ENCODE assay signal across 18 cellular contexts in the genomic region with DNA sequence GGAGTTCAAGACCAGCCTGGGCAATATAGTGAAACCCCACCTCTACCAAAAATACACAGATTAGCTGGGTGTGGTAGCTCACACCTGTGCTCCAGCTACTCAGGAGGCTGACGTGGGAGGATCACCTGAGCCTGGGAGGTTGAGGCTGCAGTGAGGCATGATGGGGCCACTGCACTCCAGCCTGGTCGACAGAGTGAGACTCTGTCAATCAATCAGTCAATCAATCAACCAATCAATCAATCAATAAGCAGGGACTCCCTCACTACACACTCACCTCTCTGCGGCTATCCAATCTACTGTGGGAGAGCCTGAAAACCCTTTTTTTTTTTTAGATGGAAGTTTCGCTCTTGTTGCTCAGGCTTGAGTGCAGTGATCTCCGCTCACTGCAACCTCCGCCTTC. TPM values are rescaled to one million over a fixed set of nuclear protein-coding genes. Genes with fewer than 3 reads are reported as not detected.
DNase-seq lines count a peak whose midpoint lies in the region; ATAC-seq, FAIRE-seq and TF ChIP-seq lines count a peak whose summit lies in the region.
"Had no signal": no experiment of that assay in that cellular context is flagged by ENCODE, and none has a peak within 500 bp of the region (broad histone marks: within the 10 kb centered on the region; RNA-seq: fewer than 3 reads in every experiment).

No MANE protein-coding gene starts in this region.

- peaks cover 63% of the 10 kb centered on the region for H4K20me1 ChIP-seq in Loucy (ENCODE audit: insufficient read depth, low read length, poor library complexity, severe bottlenecking)
- H4K20me1 ChIP-seq in H1 (replicated peaks in 1 of 2; ENCODE audit: control insufficient read depth in 1 of 2, insufficient read depth in 2 of 2, low read length in 2 of 2): peaks cover 2 to 7% of the 10 kb centered on the region in 2 experiments

- H3K4me1 ChIP-seq in Loucy (ENCODE audit: insufficient read depth, low read length, poor library complexity, severe bottlenecking) (peaks cover 49% of the 10 kb centered on the region), H1 (replicated peaks in 1 of 4; ENCODE audit: control insufficient read depth in 3 of 4, insufficient read depth in 4 of 4, low read length in 3 of 4) (peaks cover 2 to 11% (median 6%) of the 10 kb centered on the region in 4 experiments; a peak in 6 of 7 replicates), gastrocnemius medialis (peaks cover 56 to 57% of the 10 kb centered on the region in 2 donors)
- H3K4me1 ChIP-seq: uterus had no signal

- POLR2A ChIA-PET in H1 (lab: Charles Lee; ENCODE audit: partially characterized antibody): interaction anchor here (1.0 kb wide), 1 partner anchor 15 kb away, joined by 4 read pairs; no protein-coding TSS in a partner anchor

- no peak overlapping the region for H2BK20ac ChIP-seq in H1 (ENCODE audit: low read length)

- H3K56ac ChIP-seq in H1 (replicated peaks; ENCODE audit: insufficient read length, low read depth, low read length): no peak overlapping the region

- H3K9me3 ChIP-seq in Loucy (ENCODE audit: insufficient read depth, low read depth, low read length): no peaks in the 10 kb centered on the region
- no peaks in the 10 kb centered on the region for H3K9me3 ChIP-seq in H1 (ENCODE audit: insufficient read depth in 2 of 2, low read depth in 1 of 2, low read length in 1 of 2)
- H3K9me3 ChIP-seq in gastrocnemius medialis: no peaks in the 10 kb centered on the region
- H3K9me3 ChIP-seq: uterus had no signal

- peak overlapping the region; percentile 87 for H3K4me2 ChIP-seq in Loucy (ENCODE audit: low read depth, low read length, poor library complexity, severe bottlenecking)
- H3K4me2 ChIP-seq in H1 (ENCODE audit: insufficient read depth in 1 of 2, low read depth in 2 of 2, low read length in 2 of 2): peak overlapping the region in 1 of 2 experiments; percentile 99; a peak in 1 of 4 replicates

- 0 out of 2 replicates have a peak overlapping the region, but pooled peaks have one; percentile 1 for H4K8ac ChIP-seq in H1 (ENCODE audit: extremely low read depth, insufficient read depth, low read length)

- H3K23ac ChIP-seq in H1 (ENCODE audit: insufficient read length): no peak overlapping the region

- H3K36me3 ChIP-seq in Loucy (ENCODE audit: insufficient read depth, low read length): no peaks in the 10 kb centered on the region
- H3K36me3 ChIP-seq in H1 (ENCODE audit: control insufficient read depth in 2 of 4, insufficient read depth in 4 of 4, low read length in 3 of 4): peaks cover 0 to 3% (median 0%) of the 10 kb centered on the region in 4 experiments; a peak in 1 of 8 replicates
- no peaks in the 10 kb centered on the region for H3K36me3 ChIP-seq in gastrocnemius medialis
- H3K36me3 ChIP-seq: uterus had no signal

- 0 out of 2 replicates have a peak, but pooled peaks cover 5% of the 10 kb centered on the region for H3F3A ChIP-seq in Loucy (ENCODE audit: low read depth)

- peaks cover 4% of the 10 kb centered on the region; the same call in 1 of the 2 replicates for H3K79me1 ChIP-seq in H1 (ENCODE audit: low read depth, low read length)

- CTCF ChIA-PET in H1 (lab: Charles Lee; ENCODE audit: partially characterized antibody): interaction anchor here (1.0 to 2.2 kb wide), 3 partner anchors 15 to 33 kb away, joined by 3 to 5 read pairs (median 4); no protein-coding TSS in a partner anchor

- H3K4ac ChIP-seq in H1 (replicated peaks; ENCODE audit: insufficient read length, low read depth, low read length): no peak overlapping the region

- intact Hi-C loops in gastrocnemius medialis (cut with DNase I; ENCODE audit: low total_unique reads): no loop called here

- no peak overlapping the region for H2BK120ac ChIP-seq in H1 (replicated peaks; ENCODE audit: low read depth, low read length)

- H3K4me3 Mint-ChIP-seq in activated T-cell treated with anti-CD3 and anti-CD28 coated beads, Interleukin-2, amount 50 U/mL, for 4 hours: peak overlapping the region; percentile 90

- no peak for FAIRE-seq in H1 (lab: Jason Lieb, UNC)

- no peak overlapping the region for H2BK15ac ChIP-seq in H1 (ENCODE audit: low read length)

- peaks cover 95% of the 10 kb centered on the region for H3K79me2 ChIP-seq in Loucy (ENCODE audit: insufficient read depth, low read length)
- H3K79me2 ChIP-seq in H1 (ENCODE audit: control insufficient read depth in 1 of 2, insufficient read depth in 2 of 2, low read length in 2 of 2): peaks cover 10 to 79% of the 10 kb centered on the region in 2 experiments

- no peak overlapping the region; the same call in 1 of the 2 replicates for H2BK12ac ChIP-seq in H1 (ENCODE audit: low read depth, low read length)

- H3K27ac ChIP-seq in H1 (ENCODE audit: low read depth, low read length): no peak overlapping the region
- peak overlapping the region; percentile 87 to 97 (median 95) for H3K27ac ChIP-seq in gastrocnemius medialis

- peak overlapping the region; percentile 97 for H3K9ac ChIP-seq in Loucy (ENCODE audit: low read depth, low read length, poor library complexity, severe bottlenecking)
- no peak overlapping the region for H3K9ac ChIP-seq in H1 (replicated peaks in 1 of 4; ENCODE audit: extremely low read depth in 1 of 4, low read depth in 3 of 4, low read length in 3 of 4)

- H3K27me3 ChIP-seq in Loucy (ENCODE audit: insufficient read depth, low read length, poor library complexity, severe bottlenecking): no peaks in the 10 kb centered on the region
- H3K27me3 ChIP-seq in H1 (replicated peaks in 1 of 4; ENCODE audit: control insufficient read depth in 3 of 4, extremely low read depth in 1 of 4, insufficient read depth in 3 of 4, low read length in 3 of 4): no peaks in the 10 kb centered on the region
- no peaks in the 10 kb centered on the region for H3K27me3 ChIP-seq in gastrocnemius medialis
- H3K27me3 ChIP-seq: uterus had no signal

- no peak overlapping the region for H2BK5ac ChIP-seq in H1 (ENCODE audit: low read depth, low read length)

- H4K91ac ChIP-seq in H1 (replicated peaks; ENCODE audit: insufficient read length, low read length): no peak overlapping the region

- H3K36me3 Mint-ChIP-seq in activated T-cell treated with anti-CD3 and anti-CD28 coated beads, Interleukin-2, amount 50 U/mL, for 4 hours (ENCODE audit: insufficient read depth): peaks cover 5% of the 10 kb centered on the region

- H2AFZ ChIP-seq in Loucy (ENCODE audit: low read length) (no peak overlapping the region), H1 (ENCODE audit: low read length) (no peak overlapping the region)

- no peak overlapping the region for H2AK5ac ChIP-seq in H1 (ENCODE audit: low read depth, low read length)

- H4K5ac ChIP-seq in H1 (ENCODE audit: insufficient read length, low read depth, low read length): no peak overlapping the region

- no peak overlapping the region for H3K14ac ChIP-seq in H1 (ENCODE audit: insufficient read length)

- H3K4me3 ChIP-seq in Loucy (ENCODE audit: low read length, poor library complexity, severe bottlenecking) (peak overlapping the region; percentile 98), H1 (ENCODE audit: extremely low read depth in 1 of 4, insufficient read depth in 2 of 4, low read depth in 3 of 4, low read length in 4 of 4) (no peak overlapping the region), gastrocnemius medialis (no peak overlapping the region)
- H3K4me3 ChIP-seq: uterus had no signal

- no peaks in the 10 kb centered on the region for H3K9me3 Mint-ChIP-seq in activated T-cell treated with anti-CD3 and anti-CD28 coated beads, Interleukin-2, amount 50 U/mL, for 4 hours

- DNase-seq in activated T-cell treated with anti-CD3 and anti-CD28 coated beads, Interleukin-2, amount 50 U/mL, for 4 hours: no peak
- no peak for DNase-seq in activated T-cell treated with anti-CD3 and anti-CD28 coated beads, Interleukin-2, amount 50 U/mL, for 1 hour
- DNase-seq in H1 (ENCODE audit: low read depth in 1 of 2, low spot score in 2 of 2) (no peak), gastrocnemius medialis (no peak), SW 1271 (lab: John Stamatoyannopoulos, UW) (no peak)
- DNase-seq: activated effector memory CD4-positive, alpha-beta T cell treated with anti-CD3 and anti-CD28 coated beads, Interleukin-2, amount 50 U/mL, for 16 hours; HCEC 1CT; hippocampal formation; NCI-H1436; NCI-H774; SHP77 treated with DMSO at 0.1 percent for 48 hours; stimulated activated CD8-positive, alpha-beta memory T cell treated with anti-CD3 and anti-CD28 coated beads, Interleukin-4, amount 100 ng/mL, for 48 hours; uterus had no signal

- ATAC-seq in activated T-cell treated with anti-CD3 and anti-CD28 coated beads, Interleukin-2, amount 50 U/mL, for 4 hours: no peak
- no peak for ATAC-seq in gastrocnemius medialis
- ATAC-seq in HG02884 (IDR thresholded peaks at IDR 0.05; ENCODE audit: unreplicated experiment): no peak
- ATAC-seq in HG02973 (IDR thresholded peaks at IDR 0.05; ENCODE audit: unreplicated experiment): no peak

- TF ChIP-seq EP300 in H1 (IDR thresholded peaks at IDR 0.05; ENCODE audit: borderline replicate concordance in 1 of 2, low read depth in 2 of 2, low read length in 2 of 2): no peak

- no peaks in the 10 kb centered on the region for H3K27me3 Mint-ChIP-seq in activated T-cell treated with anti-CD3 and anti-CD28 coated beads, Interleukin-2, amount 50 U/mL, for 4 hours (ENCODE audit: low read depth)

- in situ Hi-C loops in gastrocnemius medialis (cut with MboI; ENCODE audit: low sequenced_read_pairs in 4 of 4): loop anchor here in 1 of 4 donors (5.0 kb wide), 1 partner anchor 43 kb away; no protein-coding TSS in a partner anchor

- H3K4me1 Mint-ChIP-seq in activated T-cell treated with anti-CD3 and anti-CD28 coated beads, Interleukin-2, amount 50 U/mL, for 4 hours (ENCODE audit: low read depth): peaks cover 66% of the 10 kb centered on the region

- TF ChIP-seq CTCF in Loucy (conservative IDR thresholded peaks at IDR 0.05; ENCODE audit: low read length): no peak
- TF ChIP-seq CTCF in H1 (IDR thresholded peaks at IDR 0.05; ENCODE audit: control extremely low read depth in 1 of 3, insufficient read depth in 1 of 3, low read depth in 1 of 3, low read length in 3 of 3): no peak
- TF ChIP-seq CTCF in gastrocnemius medialis (IDR thresholded peaks at IDR 0.05 in 4 of 5, conservative IDR thresholded peaks at IDR 0.05 in 1 of 5): no peak

- H3K23me2 ChIP-seq in H1 (ENCODE audit: low read depth, low read length): peaks cover 6% of the 10 kb centered on the region

- WGBS in H1 (ENCODE audit: extremely low coverage in 1 of 2, insufficient coverage in 1 of 2, insufficient read length in 1 of 2, insufficient replicate concordance in 2 of 2, low coverage in 1 of 2, low lambda C conversion rate in 2 of 2, missing lambda C conversion rate in 1 of 2), 2 experiments: 96% methylated on average over 6 of the region's 6 CpGs; no CpG with 5 or more reads in 1 of the 2 experiments

- TF ChIP-seq POLR2A in H1 (IDR thresholded peaks at IDR 0.05; ENCODE audit: control extremely low read depth in 1 of 2, low read depth in 2 of 2, low read length in 2 of 2) (no peak), gastrocnemius medialis (IDR thresholded peaks at IDR 0.05) (no peak)

- no peak overlapping the region for H3K18ac ChIP-seq in H1 (ENCODE audit: extremely low read depth, low read length)

- no peaks in the 10 kb centered on the region for H3K9me2 ChIP-seq in Loucy (replicated peaks; ENCODE audit: low read depth, low read length)

- no peak for TF ChIP-seq RAD21 in H1 (IDR thresholded peaks at IDR 0.05 in 1 of 2, conservative IDR thresholded peaks at IDR 0.05 in 1 of 2; ENCODE audit: low read depth in 2 of 2, low read length in 2 of 2)

RNA-seq across cellular contexts. Expression of gene CPSF4L, which starts 31.6 kb away (rescaled TPM):
- not detected for total RNA-seq in activated T-cell treated with anti-CD3 and anti-CD28 coated beads, Interleukin-2, amount 50 U/mL, for 4 hours
- not detected in 2 replicates for total RNA-seq in H1 (2021; fragmentation: NEBNext Ultra II Directional; extraction: Animal tissue kit (Norgen Biotek cat#: 25700))
- polyA plus RNA-seq in H1 (2011; rRNA removed): 0.28 TPM in 1 of 2 replicates, not detected in the other
- not detected for polyA plus RNA-seq in H1 (2011; cell fraction: cytosol; rRNA removed)
- not detected for polyA plus RNA-seq in H1 (2011; cell fraction: nucleus; rRNA removed)
- not detected in 4 replicates for polyA plus RNA-seq in H1 (2012, experiment 1 of 2)
- polyA plus RNA-seq in H1 (2012, experiment 2 of 2): not detected
- not detected for polyA plus RNA-seq in H1 (2013, experiment 1 of 2)
- polyA plus RNA-seq in H1 (2013, experiment 2 of 2): not detected
- polyA minus RNA-seq in H1 (2011; rRNA and poly(A)+ RNA removed): not detected in 2 replicates
- polyA minus RNA-seq in H1 (2011; cell fraction: cytosol; rRNA and poly(A)+ RNA removed): not detected
- polyA minus RNA-seq in H1 (2011; cell fraction: nucleus; rRNA and poly(A)+ RNA removed): not detected
- total RNA-seq in gastrocnemius medialis: not detected
- total RNA-seq: liver, posterior vena cava had no signal
- polyA plus RNA-seq: liver had no signal

RNA-seq across cellular contexts. Expression of gene COG1, which starts 37.2 kb away (rescaled TPM):
- 10 to 100 TPM; 26.6 to 31.8 (median 29.0) TPM for total RNA-seq in activated T-cell treated with anti-CD3 and anti-CD28 coated beads, Interleukin-2, amount 50 U/mL, for 4 hours
- 18.7 and 19.5 TPM in 2 replicates for total RNA-seq in H1 (2021; fragmentation: NEBNext Ultra II Directional; extraction: Animal tissue kit (Norgen Biotek cat#: 25700))
- polyA plus RNA-seq in H1 (2011; rRNA removed): 11.0 and 13.7 TPM in 2 replicates
- 11.4 TPM for polyA plus RNA-seq in H1 (2011; cell fraction: cytosol; rRNA removed)
- 33.9 TPM for polyA plus RNA-seq in H1 (2011; cell fraction: nucleus; rRNA removed)
- 18.7 to 20.9 TPM (median 19.7 TPM) in 4 replicates for polyA plus RNA-seq in H1 (2012, experiment 1 of 2)
- 13.1 TPM for polyA plus RNA-seq in H1 (2012, experiment 2 of 2)
- polyA plus RNA-seq in H1 (2013, experiment 1 of 2): 23.1 TPM
- polyA plus RNA-seq in H1 (2013, experiment 2 of 2): 17.5 TPM
- 23.3 and 24.9 TPM in 2 replicates for polyA minus RNA-seq in H1 (2011; rRNA and poly(A)+ RNA removed)
- 7.3 TPM for polyA minus RNA-seq in H1 (2011; cell fraction: cytosol; rRNA and poly(A)+ RNA removed)
- polyA minus RNA-seq in H1 (2011; cell fraction: nucleus; rRNA and poly(A)+ RNA removed): 21.1 TPM
- total RNA-seq in gastrocnemius medialis: 10 to 100 TPM; 21.2 to 34.7 (median 26.7) TPM
